15 cellular contexts compared by ENCODE assay signal in the genomic region with DNA sequence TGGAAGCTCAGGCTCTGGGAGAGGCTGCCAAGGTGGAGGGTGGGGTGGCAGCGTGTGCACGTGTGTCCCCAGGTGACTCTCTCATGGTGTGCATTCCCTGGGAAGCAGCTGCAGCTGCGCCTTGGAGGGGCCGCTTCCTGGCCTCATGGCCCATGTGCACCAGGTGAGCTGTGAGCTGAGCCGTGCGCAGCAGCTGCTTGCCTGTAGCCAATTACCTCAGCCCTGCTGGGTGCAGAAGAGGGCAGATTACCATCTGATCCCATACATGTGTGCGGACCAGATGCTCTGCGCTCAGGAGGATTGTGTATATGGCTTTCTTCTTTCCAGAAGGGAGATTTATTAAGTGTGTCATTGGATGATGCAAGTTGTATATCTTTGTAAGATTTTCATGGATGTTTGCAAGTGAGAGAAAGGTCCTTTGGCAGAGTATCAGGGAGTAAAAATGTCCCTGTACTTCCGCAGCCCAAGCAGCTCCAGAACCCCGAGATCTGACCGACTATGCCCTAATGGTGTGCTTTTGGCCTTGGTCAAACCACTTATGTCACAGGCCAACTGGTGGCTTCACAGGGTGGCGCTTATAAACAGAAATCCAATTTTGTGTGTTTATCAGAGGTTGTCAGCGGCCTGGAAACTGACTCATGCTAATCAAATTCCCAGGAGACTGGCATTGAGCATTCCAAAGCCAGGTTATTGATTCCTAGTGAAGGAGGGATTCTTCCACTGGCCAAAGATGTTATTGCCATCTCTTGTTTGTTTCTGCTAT.
DNase-seq lines count a peak whose midpoint lies in the region; ATAC-seq and TF ChIP-seq lines count a peak whose summit lies in the region.
"Had no signal": no experiment of that assay in that cellular context is flagged by ENCODE, and none has a peak within 500 bp of the region (broad histone marks: within the 10 kb centered on the region; RNA-seq: fewer than 3 reads in every experiment).

No MANE protein-coding gene starts in this region.

- peak; percentile 83 for ATAC-seq in foreskin keratinocyte
- ATAC-seq: PC-3 had no signal

- intact Hi-C loops in transverse colon (cut with DNase I; ENCODE audit: low total_unique reads) = no loop called here

- no peak overlapping the region for H3K4me3 ChIP-seq in transverse colon
- H3K4me3 ChIP-seq: dorsolateral prefrontal cortex, skin epidermis had no signal

- peaks cover 48% of the 10 kb centered on the region for H3K4me1 ChIP-seq in foreskin keratinocyte
- H3K4me1 ChIP-seq in transverse colon = peaks cover 0 to 12% (median 7%) of the 10 kb centered on the region in 4 donors

- no peak for TF ChIP-seq POLR2A in transverse colon (IDR thresholded peaks at IDR 0.05)

- 33 to 72% methylated on average over 2 to 9 of the region's 13 CpGs for WGBS in transverse colon (ENCODE audit: low coverage in 1 of 2), 2 donors

- H3K27me3 ChIP-seq in foreskin keratinocyte (no peaks in the 10 kb centered on the region), transverse colon (no peaks in the 10 kb centered on the region)
- H3K27me3 ChIP-seq: dorsolateral prefrontal cortex had no signal

- in situ Hi-C loops in transverse colon (cut with MboI; ENCODE audit: low pct_ligation_motif_present in 1 of 4, low pct_unique_long_range_greater_than_20kb in 1 of 4, low sequenced_read_pairs in 3 of 4) = no loop called here

- DNase-seq in NCI-H526 (lab: John Stamatoyannopoulos, UW) = peak; percentile 18 to 65
- DNase-seq in NCI-H526 treated with DMSO at 0.1 percent for 48 hours (lab: John Stamatoyannopoulos, UW) = no peak
- peak; percentile 86 for DNase-seq in NCI-H524 treated with DMSO at 0.1 percent for 48 hours (lab: John Stamatoyannopoulos, UW)
- no peak for DNase-seq in foreskin keratinocyte
- DNase-seq in transverse colon = peak; percentile 13
- DNase-seq in cerebellum (ENCODE audit: low spot score) = no peak
- DNase-seq in Kasumi-1 (lab: John Stamatoyannopoulos, UW) = no peak
- DNase-seq in LoVo (ENCODE audit: low spot score) = no peak
- DNase-seq: activated CD4-positive, alpha-beta T cell treated with anti-CD3 and anti-CD28 coated beads, Interleukin-2, amount 10 ng/mL, durations not matched to agents 24 days and 14 days; aorta; dorsolateral prefrontal cortex; KBM-7; NCI-H187; PC-3 had no signal

- no peak for TF ChIP-seq EP300 in transverse colon (IDR thresholded peaks at IDR 0.05; ENCODE audit: low read depth)

- TF ChIP-seq CTCF in foreskin keratinocyte (conservative IDR thresholded peaks at IDR 0.05) (no peak), transverse colon (IDR thresholded peaks at IDR 0.05) (no peak)

- no peaks in the 10 kb centered on the region for H3K36me3 ChIP-seq in transverse colon

- H3K27ac ChIP-seq in foreskin keratinocyte (peak overlapping the region; percentile 49), transverse colon (no peak overlapping the region)
- H3K27ac ChIP-seq: dorsolateral prefrontal cortex had no signal

- no peaks in the 10 kb centered on the region for H3K9me3 ChIP-seq in transverse colon

Comparison
In these comparisons a context has a peak if more than half of its experiments do, and no peak if none do; other contexts are left out.
1. DNase-seq: peak in NCI-H526 (2 of 2), NCI-H524 treated with DMSO at 0.1 percent for 48 hours (single experiment) and transverse colon (single experiment); none in NCI-H526 treated with DMSO at 0.1 percent for 48 hours (single experiment), foreskin keratinocyte (0 of 2), cerebellum (single experiment), Kasumi-1 (0 of 2) and LoVo (single experiment).